11 cellular contexts compared by ENCODE assay signal in the genomic region with DNA sequence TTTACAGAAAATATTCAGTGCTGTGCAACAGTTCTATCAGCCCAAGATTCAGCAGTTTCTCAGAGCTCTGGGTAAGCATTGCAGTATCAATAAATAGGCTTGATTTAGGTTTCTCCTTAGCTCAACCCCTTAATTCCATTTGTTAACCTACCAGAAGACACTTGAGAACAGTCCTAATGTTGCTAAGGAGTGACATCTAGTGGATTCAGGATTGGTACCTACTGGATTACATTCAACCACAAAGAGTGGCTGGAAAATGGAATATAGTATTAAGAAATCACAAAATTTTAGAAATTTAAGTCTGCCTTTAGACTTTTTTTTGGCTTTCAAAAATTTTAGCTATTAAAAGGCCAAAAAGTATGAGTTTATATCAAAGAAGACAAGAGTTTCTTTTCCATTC. TPM values are rescaled to one million over a fixed set of nuclear protein-coding genes. Genes with fewer than 3 reads are reported as not detected.
A peak's percentile ranks its signal among the peaks of the same experiment; 100 is the strongest.
DNase-seq lines count a peak whose midpoint lies in the region; ATAC-seq and TF ChIP-seq lines count a peak whose summit lies in the region.
"Had no signal": no experiment of that assay in that cellular context is flagged by ENCODE, and none has a peak within 500 bp of the region (broad histone marks: within the 10 kb centered on the region; RNA-seq: fewer than 3 reads in every experiment).

No MANE protein-coding gene starts in this region.

- TF ChIP-seq POLR2A in gastrocnemius medialis (IDR thresholded peaks at IDR 0.05) = no peak

- in situ Hi-C loops in gastrocnemius medialis (cut with MboI; ENCODE audit: low sequenced_read_pairs in 4 of 4) = no loop called here

- H3K9me3 ChIP-seq in left ventricle myocardium inferior (replicated peaks) (no peaks in the 10 kb centered on the region), ascending aorta (no peaks in the 10 kb centered on the region), gastrocnemius medialis (no peaks in the 10 kb centered on the region)
- H3K9me3 ChIP-seq: SJCRH30 had no signal

- H3K27ac ChIP-seq in left ventricle myocardium inferior (replicated peaks) (no peak overlapping the region), ascending aorta (no peak overlapping the region), gastrocnemius medialis (no peak overlapping the region)
- H3K27ac ChIP-seq: SJCRH30 had no signal

- ATAC-seq in left cardiac atrium = no peak
- ATAC-seq in left colon = peak; percentile 51
- ATAC-seq in GM18870 (IDR thresholded peaks at IDR 0.05; ENCODE audit: unreplicated experiment) = no peak
- ATAC-seq in gastrocnemius medialis = no peak
- ATAC-seq in HG03432 (IDR thresholded peaks at IDR 0.05; ENCODE audit: unreplicated experiment) = no peak
- ATAC-seq: naive thymus-derived CD4-positive, alpha-beta T cell had no signal

- H3K4me3 ChIP-seq in left ventricle myocardium inferior = no peak overlapping the region
- H3K4me3 ChIP-seq in ascending aorta = no peak overlapping the region
- no peak overlapping the region for H3K4me3 ChIP-seq in gastrocnemius medialis
- H3K4me3 ChIP-seq: SJCRH30 had no signal

- peak; percentile 50 for TF ChIP-seq CTCF in left ventricle myocardium inferior (IDR thresholded peaks at IDR 0.05; ENCODE audit: borderline replicate concordance)
- peak in 2 of 3 experiments; percentile 15 to 24 for TF ChIP-seq CTCF in ascending aorta (IDR thresholded peaks at IDR 0.05)
- TF ChIP-seq CTCF in gastrocnemius medialis (IDR thresholded peaks at IDR 0.05 in 4 of 5, conservative IDR thresholded peaks at IDR 0.05 in 1 of 5) = no peak

- DNase-seq in left ventricle myocardium inferior (no peak), left cardiac atrium (no peak), ascending aorta (ENCODE audit: low spot score in 2 of 2) (no peak), left colon (no peak), H4 (ENCODE audit: low spot score) (no peak), gastrocnemius medialis (no peak)
- DNase-seq: Calu3; naive thymus-derived CD4-positive, alpha-beta T cell; SJCRH30 had no signal

- H3K36me3 ChIP-seq in left ventricle myocardium inferior (no peaks in the 10 kb centered on the region), ascending aorta (no peaks in the 10 kb centered on the region), gastrocnemius medialis (no peaks in the 10 kb centered on the region)

- intact Hi-C loops in left ventricle myocardium inferior (cut with micrococcal nuclease) = no loop called here
- intact Hi-C loops in left cardiac atrium (cut with DNase I) = loop anchor here in 1 of 2 donors (5.0 kb wide), 1 partner anchor 93 kb away; no protein-coding TSS in a partner anchor
- intact Hi-C loops in ascending aorta (cut with DNase I) = loop anchor here (2.0 kb wide), 1 partner anchor 93 kb away; no protein-coding TSS in a partner anchor
- intact Hi-C loops in left colon (cut with DNase I, micrococcal nuclease) = loop anchor here in 1 of 2 donors (10.0 kb wide), 1 partner anchor 95 kb away; no protein-coding TSS in a partner anchor
- intact Hi-C loops in gastrocnemius medialis (cut with DNase I; ENCODE audit: low total_unique reads) = loop anchor here (2.0 kb wide), 1 partner anchor 93 kb away; no protein-coding TSS in a partner anchor

- H3K27me3 ChIP-seq in left ventricle myocardium inferior (ENCODE audit: low read depth) = no peaks in the 10 kb centered on the region
- no peaks in the 10 kb centered on the region for H3K27me3 ChIP-seq in ascending aorta
- H3K27me3 ChIP-seq in gastrocnemius medialis = no peaks in the 10 kb centered on the region
- H3K27me3 ChIP-seq: SJCRH30 had no signal

- H3K4me1 ChIP-seq in left ventricle myocardium inferior = no peaks in the 10 kb centered on the region
- no peaks in the 10 kb centered on the region for H3K4me1 ChIP-seq in ascending aorta
- H3K4me1 ChIP-seq in gastrocnemius medialis = no peaks in the 10 kb centered on the region
- H3K4me1 ChIP-seq: SJCRH30 had no signal

RNA-seq across cellular contexts. Expression of a gene that starts 34.7 kb away (rescaled TPM):
- total RNA-seq in left ventricle myocardium inferior (31.1 TPM), left cardiac atrium (10 to 100 TPM; 35.3 to 39.3 TPM), ascending aorta (69.1 TPM), left colon (10 to 100 TPM; 70.3 to 71.0 TPM), gastrocnemius medialis (10 to 100 TPM; 50.9 to 81.9 (median 61.4) TPM)
- total RNA-seq in H4 (2014; rRNA removed; shearing (Covaris generic)) = 19.5 and 36.9 TPM in 2 replicates

RNA-seq across cellular contexts. Expression of a gene that starts 56.1 kb away (rescaled TPM):
- total RNA-seq in left ventricle myocardium inferior (2.7 TPM), left cardiac atrium (1 to 10 TPM; 4.8 TPM), ascending aorta (not detected), left colon (10 to 100 TPM in 1 of 2 donors, 1 to 10 TPM in 1; 7.4 to 17.3 TPM), gastrocnemius medialis (1 to 10 TPM in 3 of 4 donors, under 1 TPM in 1; 0.80 to 3.3 (median 2.7) TPM)
- total RNA-seq in H4 (2014; rRNA removed; shearing (Covaris generic)) = 61.2 and 61.9 TPM in 2 replicates

Comparison
In these comparisons a context has a peak if more than half of its experiments do, and no peak if none do; other contexts are left out.
1. CTCF ChIP-seq: peak in left ventricle myocardium inferior (single experiment) and ascending aorta (2 of 3); none in gastrocnemius medialis (0 of 5).